Comparison of ENCODE assay signal across 20 cellular contexts in the genomic region with DNA sequence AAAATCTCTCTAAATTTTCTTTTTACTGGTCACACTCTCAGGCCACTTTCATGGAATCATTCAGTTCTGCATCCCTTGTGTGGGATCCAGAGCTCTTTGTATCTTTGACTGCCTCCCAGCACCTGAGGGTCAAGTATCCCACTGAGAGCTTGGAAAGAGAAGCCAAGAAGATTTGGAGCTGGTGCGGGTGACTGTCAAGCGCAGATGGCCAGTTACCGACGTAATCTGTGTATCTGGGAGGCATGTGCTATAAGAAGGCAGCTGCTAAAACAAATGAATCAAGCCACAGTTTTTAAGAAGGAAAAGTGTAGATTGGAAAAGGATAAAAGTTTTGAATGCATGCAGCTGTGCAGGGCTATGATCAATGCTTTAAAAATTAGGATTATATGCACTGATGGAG. TPM values are rescaled to one million over a fixed set of nuclear protein-coding genes. Genes with fewer than 3 reads are reported as not detected.
A peak's percentile ranks its signal among the peaks of the same experiment; 100 is the strongest.
DNase-seq lines count a peak whose midpoint lies in the region; ATAC-seq and TF ChIP-seq lines count a peak whose summit lies in the region.
"Had no signal": no experiment of that assay in that cellular context is flagged by ENCODE, and none has a peak within 500 bp of the region (broad histone marks: within the 10 kb centered on the region; RNA-seq: fewer than 3 reads in every experiment).

No MANE protein-coding gene starts in this region.

- H3K36me3 ChIP-seq in vagina = no peaks in the 10 kb centered on the region
- no peaks in the 10 kb centered on the region for H3K36me3 ChIP-seq in colonic mucosa
- H3K36me3 ChIP-seq: cardiac muscle cell, heart left ventricle, uterus had no signal

- no peak for TF ChIP-seq CTCF in neural crest cell (conservative IDR thresholded peaks at IDR 0.05)
- no peak for TF ChIP-seq CTCF in vagina (IDR thresholded peaks at IDR 0.05)
- no peak for TF ChIP-seq CTCF in colonic mucosa (IDR thresholded peaks at IDR 0.05)

- H3K4me1 Mint-ChIP-seq in neural crest cell = peaks cover 61% of the 10 kb centered on the region
- H3K4me1 Mint-ChIP-seq: CD8-positive, alpha-beta memory T cell had no signal

- H3K4me3 ChIP-seq in vagina (no peak overlapping the region), colonic mucosa (no peak overlapping the region)
- H3K4me3 ChIP-seq: A549, cardiac muscle cell, heart left ventricle, uterus had no signal

- no peak overlapping the region for H3K4me3 Mint-ChIP-seq in neural crest cell
- H3K4me3 Mint-ChIP-seq: CD8-positive, alpha-beta memory T cell had no signal

- H3K27me3 Mint-ChIP-seq in neural crest cell (ENCODE audit: low read depth) = no peaks in the 10 kb centered on the region
- H3K27me3 Mint-ChIP-seq: CD8-positive, alpha-beta memory T cell had no signal

- no peaks in the 10 kb centered on the region for H3K27me3 ChIP-seq in vagina
- no peaks in the 10 kb centered on the region for H3K27me3 ChIP-seq in colonic mucosa
- H3K27me3 ChIP-seq: cardiac muscle cell, heart left ventricle, uterus had no signal

- H3K9me3 Mint-ChIP-seq in neural crest cell = peaks cover 4% of the 10 kb centered on the region
- H3K9me3 Mint-ChIP-seq: CD8-positive, alpha-beta memory T cell had no signal

- H3K4me1 ChIP-seq in vagina = no peaks in the 10 kb centered on the region
- no peaks in the 10 kb centered on the region for H3K4me1 ChIP-seq in colonic mucosa
- H3K4me1 ChIP-seq: uterus had no signal

- H3K27ac Mint-ChIP-seq in neural crest cell (ENCODE audit: unreplicated experiment) = peak overlapping the region; percentile 46
- H3K27ac Mint-ChIP-seq: CD8-positive, alpha-beta memory T cell had no signal

- peak overlapping the region; percentile 33 for H3K27ac ChIP-seq in vagina
- H3K27ac ChIP-seq in colonic mucosa = no peak overlapping the region
- H3K27ac ChIP-seq: A549, cardiac muscle cell, VCaP had no signal

- ATAC-seq in Right ventricle myocardium superior (ENCODE audit: poor library complexity) (peak; percentile 53), HG02642 (IDR thresholded peaks at IDR 0.05; ENCODE audit: poor library complexity, unreplicated experiment) (no peak), GM18519 (IDR thresholded peaks at IDR 0.05; ENCODE audit: low FRiP score, unreplicated experiment) (no peak)
- ATAC-seq: A549 had no signal

- no peaks in the 10 kb centered on the region for H3K36me3 Mint-ChIP-seq in neural crest cell (ENCODE audit: low read depth)
- H3K36me3 Mint-ChIP-seq: CD8-positive, alpha-beta memory T cell had no signal

- no peak overlapping the region for H3K9ac ChIP-seq in colonic mucosa (ENCODE audit: low read depth in 2 of 2, low read length in 2 of 2)

- intact Hi-C loops in Right ventricle myocardium superior (cut with DNase I) = no loop called here
- intact Hi-C loops in cardiac septum (cut with DNase I) = no loop called here
- intact Hi-C loops in vagina (cut with DNase I) = no loop called here
- intact Hi-C loops in colonic mucosa (cut with DNase I) = no loop called here

- DNase-seq in Right ventricle myocardium superior (no peak), cardiac septum (ENCODE audit: low spot score) (no peak), cerebellum (ENCODE audit: low spot score) (peak; percentile 83), neural crest cell (ENCODE audit: low read depth, low spot score) (no peak), vagina (ENCODE audit: extremely low spot score in 2 of 2) (no peak), colonic mucosa (no peak)
- DNase-seq: activated gamma-delta T cell treated with Interleukin-2 at 50 U/mL for 16 hours; CD8-positive, alpha-beta memory T cell; stimulated activated CD4-positive, alpha-beta T cell treated with anti-CD3 and anti-CD28 coated beads, Interleukin-4, amount 100 ng/mL, for 24 hours had no signal

- no peaks in the 10 kb centered on the region for H3K9me3 ChIP-seq in vagina
- no peaks in the 10 kb centered on the region for H3K9me3 ChIP-seq in colonic mucosa
- H3K9me3 ChIP-seq: A549, uterus had no signal

- no peak for TF ChIP-seq POLR2A in vagina (IDR thresholded peaks at IDR 0.05)

RNA-seq across cellular contexts. Expression of gene CPB1, which starts 36.3 kb away (rescaled TPM):
- not detected for total RNA-seq in Right ventricle myocardium superior
- not detected for total RNA-seq in cardiac septum
- total RNA-seq in cerebellum = not detected
- total RNA-seq in neural crest cell = not detected in 2 replicates
- total RNA-seq in vagina = 1.7 TPM
- 10 to 100 TPM in 1 of 2 donors, 1 to 10 TPM in 1; 1.1 to 19.0 TPM for total RNA-seq in colonic mucosa
- total RNA-seq: activated CD8-positive, alpha-beta memory T cell treated with anti-CD3 and anti-CD28 coated beads for 36 hours; cardiac muscle cell; CD8-positive, alpha-beta memory T cell; HT1080; kidney epithelial cell; renal cortical epithelial cell; uterus had no signal
